ENCODE assay signal across 28 cellular contexts in genomic region chr6:134477991-134478635, GRCh38.
DNase-seq lines count a peak whose midpoint lies in the region; ATAC-seq, FAIRE-seq and TF ChIP-seq lines count a peak whose summit lies in the region.
"Had no signal": no experiment of that assay in that cellular context is flagged by ENCODE, and none has a peak within 500 bp of the region (broad histone marks: within the 10 kb centered on the region; RNA-seq: fewer than 3 reads in every experiment).

No MANE protein-coding gene starts in this region.

- H3K79me2 ChIP-seq in SK-N-SH (ENCODE audit: insufficient read depth): no peaks in the 10 kb centered on the region

- TF ChIP-seq EP300 in SK-N-SH (IDR thresholded peaks at IDR 0.05; ENCODE audit: borderline replicate concordance in 1 of 2, low read depth in 1 of 2, low read length in 1 of 2): no peak
- TF ChIP-seq EP300 in stomach (IDR thresholded peaks at IDR 0.05): no peak

- FAIRE-seq in GM12891 (lab: Jason Lieb, UNC): no peak
- FAIRE-seq: bronchial epithelial cell, frontal cortex, small intestine had no signal

- H3K4me3 ChIP-seq in SK-N-SH (ENCODE audit: low read depth in 2 of 2, low read length in 1 of 2): no peak overlapping the region
- no peak overlapping the region for H3K4me3 ChIP-seq in fibroblast of villous mesenchyme (ENCODE audit: low read depth, low read length)
- H3K4me3 ChIP-seq in stomach: no peak overlapping the region
- H3K4me3 ChIP-seq: coronary artery, left ventricle myocardium inferior, SJCRH30, tibial artery had no signal

- H3K27me3 ChIP-seq in SK-N-SH (ENCODE audit: insufficient read depth) (no peaks in the 10 kb centered on the region), stomach (no peaks in the 10 kb centered on the region)
- H3K27me3 ChIP-seq: SJCRH30, tibial artery had no signal

- H3K9me3 ChIP-seq in SK-N-SH (no peaks in the 10 kb centered on the region), stomach (no peaks in the 10 kb centered on the region)
- H3K9me3 ChIP-seq: left ventricle myocardium inferior, SJCRH30, tibial artery had no signal

- H3F3A ChIP-seq in SK-N-SH (replicated peaks; ENCODE audit: insufficient read depth): peaks cover 4% of the 10 kb centered on the region

- H3K9ac ChIP-seq in SK-N-SH: no peak overlapping the region

- no peak for TF ChIP-seq POLR2A in stomach (IDR thresholded peaks at IDR 0.05)
- TF ChIP-seq POLR2A in GM12891 (IDR thresholded peaks at IDR 0.05; ENCODE audit: low read depth, low read length): no peak

- DNase-seq in SK-N-SH: no peak
- DNase-seq in astrocyte of the hippocampus (ENCODE audit: low read depth, low spot score): peak; percentile 75
- DNase-seq in fibroblast of villous mesenchyme (ENCODE audit: low read depth): peak; percentile 39
- no peak for DNase-seq in substantia nigra (lab: John Stamatoyannopoulos, UW)
- DNase-seq in stomach: no peak
- no peak for DNase-seq in GM12891 (ENCODE audit: insufficient read length, low spot score)
- DNase-seq: activated CD4-positive, alpha-beta T cell treated with anti-CD3 and anti-CD28 coated beads, Interleukin-2, amount 50 U/mL, for 4 hours; activated CD8-positive, alpha-beta memory T cell treated with anti-CD3 and anti-CD28 coated beads, Interleukin-2, amount 50 U/mL, for 4 hours; activated naive CD8-positive, alpha-beta T cell treated with anti-CD3 and anti-CD28 coated beads for 36 hours; DMS79 treated with DMSO at 0.1 percent for 48 hours; endodermal cell; H9; hippocampal formation; left ventricle myocardium inferior; MM.1S; NCI-H1417 treated with DMSO at 0.1 percent for 48 hours; NK-92 treated with Interleukin-12 subunit alpha and Interleukin-12 subunit beta, amount 100 ng/mL, for 24 hours; SJCRH30; small intestine; stimulated activated naive CD4-positive, alpha-beta T cell; tibial artery had no signal

- no peaks in the 10 kb centered on the region for H4K20me1 ChIP-seq in SK-N-SH (ENCODE audit: insufficient read depth)

- H3K9me2 ChIP-seq in SK-N-SH: no peaks in the 10 kb centered on the region

- H3K36me3 ChIP-seq in SK-N-SH (replicated peaks in 1 of 2; ENCODE audit: control insufficient read depth in 1 of 2, insufficient read depth in 2 of 2, low read length in 1 of 2) (no peaks in the 10 kb centered on the region), stomach (no peaks in the 10 kb centered on the region)
- H3K36me3 ChIP-seq: left ventricle myocardium inferior, SJCRH30, tibial artery had no signal

- no peak overlapping the region; a peak in 1 of 4 replicates for H3K27ac ChIP-seq in SK-N-SH (ENCODE audit: low read depth in 2 of 2, low read length in 1 of 2)
- peak overlapping the region; percentile 42 for H3K27ac ChIP-seq in substantia nigra (ENCODE audit: low read depth, low read length, poor library complexity, severe bottlenecking)
- H3K27ac ChIP-seq in stomach: no peak overlapping the region
- H3K27ac ChIP-seq: 22Rv1, coronary artery, left ventricle myocardium inferior, SJCRH30, tibial artery, VCaP had no signal

- WGBS in SK-N-SH (ENCODE audit: low lambda C conversion rate): 87% methylated on average over 8 of the region's 8 CpGs
- 87 to 93% (median 91%) methylated on average over 8 of the region's 8 CpGs for WGBS in stomach, 5 donors

- POLR2A ChIA-PET in SK-N-SH (lab: Yijun Ruan, JAX): no interaction called here

- 0 out of 2 replicates have a peak overlapping the region, but pooled peaks have one; percentile 31 for H2AFZ ChIP-seq in SK-N-SH (ENCODE audit: low read depth)

- TF ChIP-seq CTCF in SK-N-SH (IDR thresholded peaks at IDR 0.05) (no peak), fibroblast of villous mesenchyme (IDR thresholded peaks at IDR 0.05; ENCODE audit: insufficient read depth, low read depth, low read length) (no peak), stomach (IDR thresholded peaks at IDR 0.05) (no peak)

- TF ChIP-seq RAD21 in SK-N-SH (IDR thresholded peaks at IDR 0.05; ENCODE audit: low read length): no peak

- H3K4me1 ChIP-seq in SK-N-SH (ENCODE audit: control insufficient read depth in 1 of 2, insufficient read depth in 2 of 2, low read depth in 1 of 2, low read length in 1 of 2) (no peaks in the 10 kb centered on the region), stomach (peaks cover 0 to 15% (median 8%) of the 10 kb centered on the region in 4 donors)
- H3K4me1 ChIP-seq: SJCRH30 had no signal

- no peak overlapping the region for H3K4me2 ChIP-seq in SK-N-SH

- intact Hi-C loops in stomach (cut with DNase I; ENCODE audit: low total_unique reads): no loop called here

- CTCF ChIA-PET in SK-N-SH (lab: Yijun Ruan, JAX): interaction anchor here (0.7 kb wide), 1 partner anchor 8 kb away, joined by 3 read pairs; no protein-coding TSS in a partner anchor

- ATAC-seq in SK-N-SH treated with all-trans-retinoic acid at 6 μM for 48 hours (no peak), GM21576 (IDR thresholded peaks at IDR 0.05; ENCODE audit: unreplicated experiment) (no peak)

TF ChIP-seq in SK-N-SH, 30 proteins besides CTCF, POLR2A, EP300 and RAD21 (continues in another document):
- TF ChIP-seq RFX5 (IDR thresholded peaks at IDR 0.05; ENCODE audit: low read length): no peak

TF ChIP-seq in SK-N-SH treated with all-trans-retinoic acid at 6 μM for 48 hours, 23 proteins besides CTCF, POLR2A, EP300 and RAD21 (continues in another document):
- TF ChIP-seq POU6F1 (CRISPR knock-in tag; IDR thresholded peaks at IDR 0.05; ENCODE audit: borderline replicate concordance, low read depth): no peak
- TF ChIP-seq ZC3H10 (CRISPR knock-in tag; IDR thresholded peaks at IDR 0.05): no peak
- no peak for TF ChIP-seq RARB (CRISPR knock-in tag; IDR thresholded peaks at IDR 0.05)
- TF ChIP-seq ISL1 (CRISPR knock-in tag; IDR thresholded peaks at IDR 0.05): no peak

TF ChIP-seq in GM12891, 5 proteins besides CTCF, POLR2A, EP300 and RAD21:
- no peak for TF ChIP-seq PAX5 (IDR thresholded peaks at IDR 0.05; ENCODE audit: insufficient read depth, low read length, severe bottlenecking)
- no peak for TF ChIP-seq SPI1 (IDR thresholded peaks at IDR 0.05; ENCODE audit: low read depth, low read length)
- TF ChIP-seq POU2F2 (IDR thresholded peaks at IDR 0.05; ENCODE audit: low read depth, low read length): no peak
- TF ChIP-seq POLR2AphosphoS5 (IDR thresholded peaks at IDR 0.05; ENCODE audit: low read depth, low read length): no peak
- TF ChIP-seq TAF1 (IDR thresholded peaks at IDR 0.05; ENCODE audit: low read depth, low read length): no peak

Comparison
In these comparisons a context has a peak if more than half of its experiments do, and no peak if none do; other contexts are left out.
1. DNase-seq: peak in astrocyte of the hippocampus (single experiment) and fibroblast of villous mesenchyme (single experiment); none in SK-N-SH (single experiment), substantia nigra (0 of 49), stomach (single experiment) and GM12891 (single experiment).